Comparison of ENCODE assay signal across 8 cellular contexts in genomic region chr3:135965506-135966348, GRCh38. TPM values are rescaled to one million over a fixed set of nuclear protein-coding genes. Genes with fewer than 3 reads are reported as not detected.
DNase-seq lines count a peak whose midpoint lies in the region; ATAC-seq and TF ChIP-seq lines count a peak whose summit lies in the region.

Gene PPP2R3A, plus strand, starts transcription at chr3:135965728. Its CDS starts 35,771 bp downstream, at chr3:136001499.

- no peaks in the 10 kb centered on the region for H3K9me3 ChIP-seq in liver (ENCODE audit: control insufficient read depth in 4 of 4, low read length in 3 of 4)

- peak within 1 kb of the TSS; percentile 18 to 76 for H3K9ac ChIP-seq in liver (ENCODE audit: low read depth in 1 of 2, low read length in 2 of 2)

- TF ChIP-seq CTCF in activated CD8-positive, alpha-beta T cell treated with anti-CD3 and anti-CD28 coated beads for 36 hours (IDR thresholded peaks at IDR 0.05), result no peak
- TF ChIP-seq CTCF in dorsolateral prefrontal cortex (IDR thresholded peaks at IDR 0.05 in 54 of 56, conservative IDR thresholded peaks at IDR 0.05 in 2 of 56; ENCODE audit: low read depth in 1 of 56, partially characterized antibody in 56 of 56) (peak in 13 of 56 donors; percentile 1 to 29 (median 16)), liver (IDR thresholded peaks at IDR 0.05; ENCODE audit: low read depth, low read length, missing input control) (no peak)

- H3K4me3 ChIP-seq in dorsolateral prefrontal cortex (peak within 1 kb of the TSS; percentile 66 to 94 (median 86)), liver (ENCODE audit: low read depth in 1 of 3, low read length in 3 of 3) (peak within 1 kb of the TSS; percentile 68 to 83 (median 79))

- intact Hi-C loops in activated CD8-positive, alpha-beta T cell treated with anti-CD3 and anti-CD28 coated beads for 36 hours (cut with micrococcal nuclease), result no loop called here
- intact Hi-C loops in dorsolateral prefrontal cortex (cut with DNase I), result loop anchor here (5.0 to 10.0 kb wide), 2 partner anchors 77 to 79 kb away; no protein-coding TSS in a partner anchor

- H3K9me3 Mint-ChIP-seq in activated CD8-positive, alpha-beta T cell treated with anti-CD3 and anti-CD28 coated beads for 36 hours, result peaks cover 6% of the 10 kb centered on the region

- peak; percentile 80 for DNase-seq in A172 (ENCODE audit: low spot score)
- DNase-seq in NCI-H510A treated with DMSO at 0.1 percent for 48 hours (lab: John Stamatoyannopoulos, UW), result peak; percentile 50
- DNase-seq in activated CD8-positive, alpha-beta T cell treated with anti-CD3 and anti-CD28 coated beads for 36 hours, result peak; percentile 73
- DNase-seq in dorsolateral prefrontal cortex, result peak; percentile 73 to 92 (median 82)
- DNase-seq in stimulated activated CD4-positive, alpha-beta T cell treated with anti-CD3 and anti-CD28 coated beads, Interleukin-2, amount 100 ng/mL, for 4 hours (ENCODE audit: low read depth), result peak; percentile 52

- peaks cover 3 to 7% (median 6%) of the 10 kb centered on the region in 4 donors for H3K4me1 ChIP-seq in liver (ENCODE audit: control insufficient read depth in 4 of 4, insufficient read depth in 4 of 4, low read length in 3 of 4)

- ATAC-seq in GM18909 (IDR thresholded peaks at IDR 0.05; ENCODE audit: poor library complexity, unreplicated experiment), result peak; percentile 81
- ATAC-seq in HG03159 (IDR thresholded peaks at IDR 0.05; ENCODE audit: unreplicated experiment), result peak; percentile 87
- ATAC-seq in activated CD8-positive, alpha-beta T cell treated with anti-CD3 and anti-CD28 coated beads for 36 hours, result peak; percentile 97

- peaks cover 30% of the 10 kb centered on the region for H3K27me3 Mint-ChIP-seq in activated CD8-positive, alpha-beta T cell treated with anti-CD3 and anti-CD28 coated beads for 36 hours

- no peak within 1 kb of the TSS for H3K27ac Mint-ChIP-seq in activated CD8-positive, alpha-beta T cell treated with anti-CD3 and anti-CD28 coated beads for 36 hours

- no peak for TF ChIP-seq RAD21 in liver (IDR thresholded peaks at IDR 0.05)

- H3K4me3 Mint-ChIP-seq in activated CD8-positive, alpha-beta T cell treated with anti-CD3 and anti-CD28 coated beads for 36 hours, result peak within 1 kb of the TSS; percentile 66

- H3K4me1 Mint-ChIP-seq in activated CD8-positive, alpha-beta T cell treated with anti-CD3 and anti-CD28 coated beads for 36 hours (ENCODE audit: low read depth), result peaks cover 10% of the 10 kb centered on the region

- H3K36me3 ChIP-seq in liver (ENCODE audit: control insufficient read depth in 4 of 4, insufficient read depth in 3 of 4, low read depth in 1 of 4, low read length in 3 of 4), result no peaks in the 10 kb centered on the region

- CTCF ChIA-PET in activated CD8-positive, alpha-beta T cell treated with anti-CD3 and anti-CD28 coated beads for 36 hours (lab: Charles Lee), result interaction anchor here (1.0 kb wide), 1 partner anchor 284 kb away, joined by 3 read pairs; the partner anchor contains the start of gene PCCB

- WGBS in liver, result under 1% methylated on average over 89 of the region's 89 CpGs

- POLR2A ChIA-PET in activated CD8-positive, alpha-beta T cell treated with anti-CD3 and anti-CD28 coated beads for 36 hours (lab: Charles Lee), result no interaction called here

- H3K27ac ChIP-seq in dorsolateral prefrontal cortex, result peak within 1 kb of the TSS; percentile 42 to 95 (median 87)
- peak within 1 kb of the TSS; percentile 70 to 81 for H3K27ac ChIP-seq in liver (ENCODE audit: low read depth in 1 of 2, low read length in 2 of 2)

- H3K27me3 ChIP-seq in dorsolateral prefrontal cortex (no peaks in the 10 kb centered on the region), liver (ENCODE audit: control insufficient read depth in 4 of 4, insufficient read depth in 4 of 4, low read length in 3 of 4) (no peaks in the 10 kb centered on the region)

- no peaks in the 10 kb centered on the region for H3K36me3 Mint-ChIP-seq in activated CD8-positive, alpha-beta T cell treated with anti-CD3 and anti-CD28 coated beads for 36 hours (ENCODE audit: low read depth)

TF ChIP-seq in liver, 16 proteins besides CTCF, POLR2A, EP300 and RAD21:
- TF ChIP-seq EGR1 (IDR thresholded peaks at IDR 0.05; ENCODE audit: low read depth in 2 of 2) (peak in 1 of 2 donors; percentile 85), JUND (IDR thresholded peaks at IDR 0.05) (no peak)

RNA-seq across cellular contexts. Expression of gene PPP2R3A, which starts in this region (rescaled TPM):
- total RNA-seq in A172 (2014; rRNA removed; shearing (Covaris generic)), result 17.3 and 19.1 TPM in 2 replicates
- total RNA-seq in activated CD8-positive, alpha-beta T cell treated with anti-CD3 and anti-CD28 coated beads for 36 hours, result under 1 TPM; 0.16 to 0.51 TPM
- 10 to 100 TPM in 110 of 120 experiments, 1 to 10 TPM in 10; 7.2 to 32.1 (median 14.4) TPM for total RNA-seq in dorsolateral prefrontal cortex
- total RNA-seq in liver, result 1 to 10 TPM; 1.7 to 3.3 TPM
- 1 to 10 TPM in 1 of 2 donors, under 1 TPM in 1; 0.54 to 1.5 TPM for polyA plus RNA-seq in liver

Comparison
In these comparisons a context has a peak if more than half of its experiments do, and no peak if none do; other contexts are left out.
1. Peak in every context shown above with its lines: DNase-seq, ATAC-seq, H3K4me3 ChIP-seq and H3K27ac ChIP-seq.
2. Peak in DNase-seq and ATAC-seq in activated CD8-positive, alpha-beta T cell treated with anti-CD3 and anti-CD28 coated beads for 36 hours; RNA of the gene not detected or under 1 TPM.